In the genomic region with DNA sequence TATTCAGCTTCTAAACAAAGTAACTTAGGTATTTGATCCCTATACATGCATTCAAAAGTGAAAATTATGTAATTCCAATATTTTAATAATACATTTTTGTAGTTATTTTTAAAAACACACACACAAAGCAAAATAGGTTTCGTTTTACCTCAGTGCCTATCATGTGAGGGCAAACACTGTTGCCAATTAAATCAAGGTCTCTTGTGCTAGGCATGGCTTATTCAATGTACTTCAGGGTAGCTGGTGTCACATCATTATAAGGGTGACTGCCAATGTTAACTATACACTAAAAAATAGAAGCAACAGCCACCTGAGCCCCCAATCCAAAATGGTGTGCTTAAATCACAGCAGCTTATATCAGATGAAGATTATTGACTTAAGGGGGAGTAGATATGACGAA, we compare ENCODE assay signal across 26 cellular contexts.
DNase-seq lines count a peak whose midpoint lies in the region; ATAC-seq and TF ChIP-seq lines count a peak whose summit lies in the region.
"Had no signal": no experiment of that assay in that cellular context is flagged by ENCODE, and none has a peak within 500 bp of the region (broad histone marks: within the 10 kb centered on the region; RNA-seq: fewer than 3 reads in every experiment).

No MANE protein-coding gene starts in this region.

- no peaks in the 10 kb centered on the region for H3K4me1 ChIP-seq in left lung
- H3K4me1 ChIP-seq in right cardiac atrium (ENCODE audit: control insufficient read depth, insufficient read depth, low read length), result peaks cover 1% of the 10 kb centered on the region
- H3K4me1 ChIP-seq: BE2C had no signal

- H3K4me3 Mint-ChIP-seq in natural killer cell treated with Interleukin-12 subunit alpha and Interleukin-12 subunit beta and Interleukin-15 and Interleukin-18, amount 100 ng/mL, for 72 hours, result peak overlapping the region; percentile 37
- H3K4me3 Mint-ChIP-seq in natural killer cell, result no peak overlapping the region
- H3K4me3 Mint-ChIP-seq: CD14-positive monocyte; CD8-positive, alpha-beta memory T cell had no signal

- H3K27me3 ChIP-seq in left lung, result no peaks in the 10 kb centered on the region
- no peaks in the 10 kb centered on the region for H3K27me3 ChIP-seq in right cardiac atrium (ENCODE audit: control insufficient read depth, insufficient read depth)
- H3K27me3 ChIP-seq: BE2C, SJSA1 had no signal

- no peaks in the 10 kb centered on the region for H3K27me3 Mint-ChIP-seq in natural killer cell treated with Interleukin-12 subunit alpha and Interleukin-12 subunit beta and Interleukin-15 and Interleukin-18, amount 100 ng/mL, for 72 hours
- H3K27me3 Mint-ChIP-seq in natural killer cell (ENCODE audit: low read depth in 2 of 2), result no peaks in the 10 kb centered on the region
- H3K27me3 Mint-ChIP-seq: CD8-positive, alpha-beta memory T cell had no signal

- H3K36me3 ChIP-seq in left lung, result no peaks in the 10 kb centered on the region
- H3K36me3 ChIP-seq: BE2C, HAP-1, SJSA1 had no signal

- H3K27ac ChIP-seq in left lung (no peak overlapping the region), right cardiac atrium (ENCODE audit: low read length) (no peak overlapping the region)
- H3K27ac ChIP-seq: 22Rv1, SJSA1 had no signal

- peak overlapping the region; percentile 66 to 76 for H3K27ac Mint-ChIP-seq in natural killer cell treated with Interleukin-12 subunit alpha and Interleukin-12 subunit beta and Interleukin-15 and Interleukin-18, amount 100 ng/mL, for 72 hours
- H3K27ac Mint-ChIP-seq in natural killer cell, result peak overlapping the region in 1 of 2 donors; percentile 42

- H3K9me3 Mint-ChIP-seq in natural killer cell treated with Interleukin-12 subunit alpha and Interleukin-12 subunit beta and Interleukin-15 and Interleukin-18, amount 100 ng/mL, for 72 hours, result no peaks in the 10 kb centered on the region
- H3K9me3 Mint-ChIP-seq in natural killer cell, result no peaks in the 10 kb centered on the region
- H3K9me3 Mint-ChIP-seq: CD14-positive monocyte; CD8-positive, alpha-beta memory T cell had no signal

- H3K36me3 Mint-ChIP-seq in natural killer cell treated with Interleukin-12 subunit alpha and Interleukin-12 subunit beta and Interleukin-15 and Interleukin-18, amount 100 ng/mL, for 72 hours, result peaks cover 5% of the 10 kb centered on the region
- H3K36me3 Mint-ChIP-seq in natural killer cell, result no peaks in the 10 kb centered on the region

- no peaks in the 10 kb centered on the region for H3K9me3 ChIP-seq in left lung
- H3K9me3 ChIP-seq in right cardiac atrium (ENCODE audit: control insufficient read depth, low read length), result no peaks in the 10 kb centered on the region
- H3K9me3 ChIP-seq: BE2C, HAP-1, SJSA1 had no signal

- no peak for ATAC-seq in natural killer cell treated with Interleukin-12 subunit alpha and Interleukin-12 subunit beta and Interleukin-15 and Interleukin-18, amount 100 ng/mL, for 72 hours
- ATAC-seq in natural killer cell, result no peak
- peak; percentile 49 for ATAC-seq in left lung
- ATAC-seq in right cardiac atrium, result no peak

- TF ChIP-seq CTCF in natural killer cell (IDR thresholded peaks at IDR 0.05), result no peak
- no peak for TF ChIP-seq CTCF in left lung (IDR thresholded peaks at IDR 0.05)

- H3K4me3 ChIP-seq in left lung (no peak overlapping the region), right cardiac atrium (ENCODE audit: low read length) (no peak overlapping the region)
- H3K4me3 ChIP-seq: HAP-1, SJSA1 had no signal

- DNase-seq in NCI-H1092 treated with DMSO at 0.1 percent for 48 hours (lab: John Stamatoyannopoulos, UW) (peak; percentile 6), NCI-H1092 (lab: John Stamatoyannopoulos, UW) (no peak), natural killer cell (no peak), left lung (no peak), midbrain (lab: John Stamatoyannopoulos, UW) (no peak), right cardiac atrium (no peak), kidney tubule cell (ENCODE audit: low spot score) (no peak)
- DNase-seq in natural killer cell treated with Interleukin-12 subunit alpha and Interleukin-12 subunit beta and Interleukin-15 and Interleukin-18, amount 100 ng/mL, for 72 hours (ENCODE audit: low spot score), result no peak
- DNase-seq: BE2C; CD8-positive, alpha-beta memory T cell; DMS 273 treated with DMSO at 0.1 percent for 48 hours; DMS79; GF-D8; GOT3; KBM-7; NCI-H2029; NCI-H2171; NCI-H345; NCI-H510A treated with DMSO at 0.1 percent for 48 hours; NCI-H82; Right ventricle myocardium superior; RPMI8226 had no signal

- 93% methylated on average over 2 of the region's 2 CpGs for WGBS in right cardiac atrium

- intact Hi-C loops in natural killer cell (cut with micrococcal nuclease) (no loop called here), left lung (cut with DNase I) (no loop called here), right cardiac atrium (cut with DNase I) (no loop called here)

- H3K4me1 Mint-ChIP-seq in natural killer cell treated with Interleukin-12 subunit alpha and Interleukin-12 subunit beta and Interleukin-15 and Interleukin-18, amount 100 ng/mL, for 72 hours (ENCODE audit: low read depth in 2 of 2), result peaks cover 15 to 27% of the 10 kb centered on the region in 2 donors
- H3K4me1 Mint-ChIP-seq in natural killer cell, result peaks cover 18% of the 10 kb centered on the region in 2 donors
- H3K4me1 Mint-ChIP-seq: CD14-positive monocyte had no signal
